Comparison of ENCODE assay signal across 18 cellular contexts in genomic region chr13:42275506-42275905, GRCh38. TPM values are rescaled to one million over a fixed set of nuclear protein-coding genes. Genes with fewer than 3 reads are reported as not detected.
DNase-seq lines count a peak whose midpoint lies in the region; ATAC-seq and TF ChIP-seq lines count a peak whose summit lies in the region.
"Had no signal": no experiment of that assay in that cellular context is flagged by ENCODE, and none has a peak within 500 bp of the region (broad histone marks: within the 10 kb centered on the region; RNA-seq: fewer than 3 reads in every experiment).

No MANE protein-coding gene starts in this region.

- intact Hi-C loops in activated CD8-positive, alpha-beta T cell treated with anti-CD3 and anti-CD28 coated beads for 36 hours (cut with micrococcal nuclease): loop anchor here (5.0 to 10.0 kb wide), 2 partner anchors 52 to 361 kb away; no protein-coding TSS in a partner anchor
- intact Hi-C loops in spleen (cut with DNase I; ENCODE audit: low total_unique reads): no loop called here

- H3K27me3 Mint-ChIP-seq in activated T-cell treated with anti-CD3 and anti-CD28 coated beads, Interleukin-2, amount 50 U/mL, for 4 hours (ENCODE audit: low read depth): no peaks in the 10 kb centered on the region
- H3K27me3 Mint-ChIP-seq in activated CD8-positive, alpha-beta T cell treated with anti-CD3 and anti-CD28 coated beads for 36 hours: no peaks in the 10 kb centered on the region
- H3K27me3 Mint-ChIP-seq: activated naive CD8-positive, alpha-beta T cell treated with anti-CD3 and anti-CD28 coated beads, Interleukin-2, amount 10 ng/mL, durations not matched to agents 7 days and 5 days had no signal

- ATAC-seq in activated T-cell treated with anti-CD3 and anti-CD28 coated beads, Interleukin-2, amount 50 U/mL, for 4 hours: peak; percentile 6 to 11
- peak; percentile 9 for ATAC-seq in activated CD8-positive, alpha-beta T cell treated with anti-CD3 and anti-CD28 coated beads for 36 hours
- no peak for ATAC-seq in upper lobe of left lung (ENCODE audit: low FRiP score in 2 of 2)
- ATAC-seq: foreskin keratinocyte had no signal

- H3K9me3 Mint-ChIP-seq in activated T-cell treated with anti-CD3 and anti-CD28 coated beads, Interleukin-2, amount 50 U/mL, for 4 hours: no peaks in the 10 kb centered on the region
- H3K9me3 Mint-ChIP-seq in activated CD8-positive, alpha-beta T cell treated with anti-CD3 and anti-CD28 coated beads for 36 hours: peaks cover 3% of the 10 kb centered on the region
- H3K9me3 Mint-ChIP-seq: activated naive CD8-positive, alpha-beta T cell treated with anti-CD3 and anti-CD28 coated beads, Interleukin-2, amount 10 ng/mL, durations not matched to agents 7 days and 5 days had no signal

- H3K27me3 ChIP-seq in spleen (replicated peaks in 1 of 7) (no peaks in the 10 kb centered on the region), upper lobe of left lung (no peaks in the 10 kb centered on the region)
- H3K27me3 ChIP-seq: foreskin keratinocyte, right atrium auricular region, vagina had no signal

- no peak for TF ChIP-seq EP300 in upper lobe of left lung (IDR thresholded peaks at IDR 0.05)

- no peak for TF ChIP-seq CTCF in GM12875 (IDR thresholded peaks at IDR 0.05; ENCODE audit: borderline replicate concordance, insufficient read depth, low read depth, low read length)
- no peak for TF ChIP-seq CTCF in activated CD8-positive, alpha-beta T cell treated with anti-CD3 and anti-CD28 coated beads for 36 hours (IDR thresholded peaks at IDR 0.05)
- TF ChIP-seq CTCF in spleen (IDR thresholded peaks at IDR 0.05 in 8 of 11, conservative IDR thresholded peaks at IDR 0.05 in 3 of 11): no peak
- TF ChIP-seq CTCF in upper lobe of left lung (IDR thresholded peaks at IDR 0.05): no peak

- CTCF ChIA-PET in activated CD8-positive, alpha-beta T cell treated with anti-CD3 and anti-CD28 coated beads for 36 hours (lab: Charles Lee): interaction anchor here (1.5 kb wide), 1 partner anchor 52 kb away, joined by 4 read pairs; no protein-coding TSS in a partner anchor

- H3K4me1 ChIP-seq in spleen: peaks cover 20 to 91% (median 70%) of the 10 kb centered on the region in 6 donors
- H3K4me1 ChIP-seq in upper lobe of left lung: peaks cover 15 to 32% (median 22%) of the 10 kb centered on the region in 4 donors

- no peaks in the 10 kb centered on the region for H3K36me3 ChIP-seq in spleen
- H3K36me3 ChIP-seq in upper lobe of left lung: no peaks in the 10 kb centered on the region
- H3K36me3 ChIP-seq: right atrium auricular region, vagina had no signal

- H3K9me3 ChIP-seq in spleen (no peaks in the 10 kb centered on the region), upper lobe of left lung (no peaks in the 10 kb centered on the region)
- H3K9me3 ChIP-seq: right atrium auricular region, vagina had no signal

- POLR2A ChIA-PET in activated CD8-positive, alpha-beta T cell treated with anti-CD3 and anti-CD28 coated beads for 36 hours (lab: Charles Lee): interaction anchor here (0.7 to 1.8 kb wide), 2 partner anchors 42 to 117 kb away, joined by 3 to 7 read pairs; no protein-coding TSS in a partner anchor

- H3K4me3 Mint-ChIP-seq in activated T-cell treated with anti-CD3 and anti-CD28 coated beads, Interleukin-2, amount 50 U/mL, for 4 hours: peak overlapping the region; percentile 8
- peak overlapping the region; percentile 99 for H3K4me3 Mint-ChIP-seq in activated CD8-positive, alpha-beta T cell treated with anti-CD3 and anti-CD28 coated beads for 36 hours

- H3K36me3 Mint-ChIP-seq in activated T-cell treated with anti-CD3 and anti-CD28 coated beads, Interleukin-2, amount 50 U/mL, for 4 hours (ENCODE audit: insufficient read depth): peaks cover 10% of the 10 kb centered on the region
- peaks cover 34% of the 10 kb centered on the region for H3K36me3 Mint-ChIP-seq in activated CD8-positive, alpha-beta T cell treated with anti-CD3 and anti-CD28 coated beads for 36 hours (ENCODE audit: low read depth)

- DNase-seq in activated T-cell treated with anti-CD3 and anti-CD28 coated beads, Interleukin-2, amount 50 U/mL, for 4 hours: no peak
- DNase-seq in activated T-cell treated with anti-CD3 and anti-CD28 coated beads for 4 hours (no peak), spleen (no peak), upper lobe of left lung (no peak), germinal center (ENCODE audit: low spot score) (no peak), C1 segment of cervical spinal cord (lab: John Stamatoyannopoulos, UW) (no peak)
- DNase-seq in activated CD8-positive, alpha-beta T cell treated with anti-CD3 and anti-CD28 coated beads for 36 hours: peak; percentile 24
- DNase-seq: activated naive CD8-positive, alpha-beta T cell treated with anti-CD3 and anti-CD28 coated beads, Interleukin-2, amount 10 ng/mL, durations not matched to agents 7 days and 5 days; caudate nucleus; DMS153; mesenchymal stem cell; NCI-H187 treated with DMSO at 0.1 percent for 48 hours; NCI-H526; stimulated activated naive CD4-positive, alpha-beta T cell treated with Interleukin-2 at 50 U/mL for 16 hours had no signal

- 82 to 89% (median 84%) methylated on average over 4 of the region's 4 CpGs for WGBS in spleen, 5 donors
- 97% methylated on average over 4 of the region's 4 CpGs for WGBS in upper lobe of left lung, 2 donors

- peaks cover 62% of the 10 kb centered on the region for H3K4me1 Mint-ChIP-seq in activated T-cell treated with anti-CD3 and anti-CD28 coated beads, Interleukin-2, amount 50 U/mL, for 4 hours (ENCODE audit: low read depth)
- H3K4me1 Mint-ChIP-seq in activated CD8-positive, alpha-beta T cell treated with anti-CD3 and anti-CD28 coated beads for 36 hours (ENCODE audit: low read depth): peaks cover 40% of the 10 kb centered on the region

- no peak for TF ChIP-seq POLR2A in spleen (IDR thresholded peaks at IDR 0.05)
- TF ChIP-seq POLR2A in upper lobe of left lung (IDR thresholded peaks at IDR 0.05): no peak

- H3K27ac ChIP-seq in spleen: peak overlapping the region in 5 of 8 donors; percentile 65 to 96 (median 94)
- no peak overlapping the region for H3K27ac ChIP-seq in upper lobe of left lung
- H3K27ac ChIP-seq: foreskin keratinocyte, right atrium auricular region, vagina had no signal

- peak overlapping the region; percentile 38 for H3K4me3 ChIP-seq in GM12875 (ENCODE audit: low read depth, low read length)
- H3K4me3 ChIP-seq in spleen: peak overlapping the region in 1 of 8 donors; percentile 1
- no peak overlapping the region for H3K4me3 ChIP-seq in upper lobe of left lung
- H3K4me3 ChIP-seq: right atrium auricular region, vagina had no signal

- H3K27ac Mint-ChIP-seq in activated CD8-positive, alpha-beta T cell treated with anti-CD3 and anti-CD28 coated beads for 36 hours: peak overlapping the region; percentile 92
- H3K27ac Mint-ChIP-seq: activated naive CD8-positive, alpha-beta T cell treated with anti-CD3 and anti-CD28 coated beads, Interleukin-2, amount 10 ng/mL, durations not matched to agents 7 days and 5 days had no signal

RNA-seq across cellular contexts. Expression of gene AKAP11, which starts 3.6 kb away (rescaled TPM):
- 10 to 100 TPM; 26.9 to 29.8 (median 29.2) TPM for total RNA-seq in activated T-cell treated with anti-CD3 and anti-CD28 coated beads, Interleukin-2, amount 50 U/mL, for 4 hours
- 10 to 100 TPM; 37.0 to 37.5 TPM for total RNA-seq in activated CD8-positive, alpha-beta T cell treated with anti-CD3 and anti-CD28 coated beads for 36 hours
- 10 to 100 TPM; 33.5 to 43.5 (median 38.8) TPM for total RNA-seq in spleen
- 1 to 10 TPM; 9.4 to 9.9 (median 9.6) TPM for polyA plus RNA-seq in spleen
- total RNA-seq in upper lobe of left lung: 10 to 100 TPM; 22.8 to 72.2 (median 25.9) TPM

Comparison
In these comparisons a context has a peak if more than half of its experiments do, and no peak if none do; other contexts are left out.
1. ATAC-seq: peak in activated T-cell treated with anti-CD3 and anti-CD28 coated beads, Interleukin-2, amount 50 U/mL, for 4 hours (2 of 2) and activated CD8-positive, alpha-beta T cell treated with anti-CD3 and anti-CD28 coated beads for 36 hours (single experiment); none in upper lobe of left lung (0 of 2).
2. H3K27ac ChIP-seq: peak in spleen (5 of 8); none in upper lobe of left lung (0 of 4).